ENCODE assay signal across 1 cellular context in genomic region chr16:46885960-46886763, GRCh38.
A peak's percentile ranks its signal among the peaks of the same experiment; 100 is the strongest.
TF ChIP-seq lines count a peak whose summit lies in the region.

No MANE protein-coding gene starts in this region.

TF ChIP-seq in HepG2, 621 proteins besides CTCF, POLR2A, EP300 and RAD21 (continued from another document and continues in another):
- TF ChIP-seq ZFX (CRISPR knock-in tag; IDR thresholded peaks at IDR 0.05; ENCODE audit: low read depth), result peak; percentile 59
- TF ChIP-seq SNRNP70 (IDR thresholded peaks at IDR 0.05; ENCODE audit: low read depth, low read length), result no peak
- TF ChIP-seq FOSL2 (CRISPR knock-in tag; IDR thresholded peaks at IDR 0.05), result peak; percentile 20; the same call in 1 of the 2 replicates
- no peak for TF ChIP-seq ZSCAN21 (CRISPR knock-in tag; IDR thresholded peaks at IDR 0.05; ENCODE audit: borderline replicate concordance)
- TF ChIP-seq ZBTB34 (CRISPR knock-in tag; IDR thresholded peaks at IDR 0.05), result no peak
- TF ChIP-seq MXD3 (CRISPR knock-in tag; IDR thresholded peaks at IDR 0.05), result no peak
- TF ChIP-seq JUND (CRISPR knock-in tag; IDR thresholded peaks at IDR 0.05), result no peak
- no peak for TF ChIP-seq ELF4 (CRISPR knock-in tag; IDR thresholded peaks at IDR 0.05; ENCODE audit: borderline replicate concordance)
- 0 out of 2 replicates have a peak, but pooled peaks have one; percentile 27 for TF ChIP-seq ZNF143 (CRISPR knock-in tag; IDR thresholded peaks at IDR 0.05)
- TF ChIP-seq ZNF598 (CRISPR knock-in tag; IDR thresholded peaks at IDR 0.05; ENCODE audit: borderline replicate concordance), result no peak
- TF ChIP-seq SNAPC2 (CRISPR knock-in tag; IDR thresholded peaks at IDR 0.05), result no peak; the same call in 1 of the 2 replicates
- TF ChIP-seq ATF4 (CRISPR knock-in tag; IDR thresholded peaks at IDR 0.05), result peak in 1 of 2 experiments; percentile 41; a peak in 1 of 4 replicates
- TF ChIP-seq ZNF841 (CRISPR knock-in tag; IDR thresholded peaks at IDR 0.05; ENCODE audit: borderline replicate concordance), result no peak
- TF ChIP-seq TBX2 (CRISPR knock-in tag; IDR thresholded peaks at IDR 0.05; ENCODE audit: borderline replicate concordance), result 0 out of 2 replicates have a peak, but pooled peaks have one; percentile 11
- no peak for TF ChIP-seq RCOR2 (CRISPR knock-in tag; IDR thresholded peaks at IDR 0.05)
- no peak for TF ChIP-seq KLF6 (CRISPR knock-in tag; IDR thresholded peaks at IDR 0.05)
- TF ChIP-seq SSRP1 (CRISPR knock-in tag; IDR thresholded peaks at IDR 0.05), result 0 out of 2 replicates have a peak, but pooled peaks have one; percentile 17
- TF ChIP-seq LCORL (IDR thresholded peaks at IDR 0.05), result no peak
- TF ChIP-seq LCORL (CRISPR knock-in tag; IDR thresholded peaks at IDR 0.05), result peak; percentile 16; the same call in 1 of the 2 replicates
- TF ChIP-seq ZNF20 (CRISPR knock-in tag; IDR thresholded peaks at IDR 0.05), result no peak
- TF ChIP-seq ARID4A (CRISPR knock-in tag; IDR thresholded peaks at IDR 0.05; ENCODE audit: borderline replicate concordance), result peak; percentile 42; the same call in 1 of the 2 replicates
- TF ChIP-seq MTF1 (CRISPR knock-in tag; IDR thresholded peaks at IDR 0.05), result no peak
- 0 out of 2 replicates have a peak, but pooled peaks have one; percentile 4 for TF ChIP-seq TARDBP (CRISPR knock-in tag; IDR thresholded peaks at IDR 0.05)
- no peak for TF ChIP-seq ZNF646 (CRISPR knock-in tag; IDR thresholded peaks at IDR 0.05)
- no peak for TF ChIP-seq AKNA (CRISPR knock-in tag; IDR thresholded peaks at IDR 0.05; ENCODE audit: borderline replicate concordance)
- TF ChIP-seq MNT (IDR thresholded peaks at IDR 0.05), result no peak
- no peak for TF ChIP-seq HNF1A (IDR thresholded peaks at IDR 0.05; ENCODE audit: low read depth)
- peak; percentile 56; the same call in 1 of the 2 replicates for TF ChIP-seq HNF1A (CRISPR knock-in tag; IDR thresholded peaks at IDR 0.05; ENCODE audit: borderline replicate concordance)
- no peak for TF ChIP-seq ZBTB21 (CRISPR knock-in tag; IDR thresholded peaks at IDR 0.05)
